12 cellular contexts compared by ENCODE assay signal in genomic region chr6:137846772-137847313, GRCh38. TPM values are rescaled to one million over a fixed set of nuclear protein-coding genes. Genes with fewer than 3 reads are reported as not detected.
DNase-seq lines count a peak whose midpoint lies in the region; ATAC-seq lines count a peak whose summit lies in the region.
"Had no signal": no experiment of that assay in that cellular context is flagged by ENCODE, and none has a peak within 500 bp of the region (broad histone marks: within the 10 kb centered on the region; RNA-seq: fewer than 3 reads in every experiment).

No MANE protein-coding gene starts in this region.

- no peaks in the 10 kb centered on the region for H3K36me3 ChIP-seq in aorta (ENCODE audit: control insufficient read depth in 1 of 2, insufficient read depth in 2 of 2, low read length in 1 of 2)
- H3K36me3 ChIP-seq: prostate gland had no signal

- peaks cover 0 to 10% (median 8%) of the 10 kb centered on the region in 3 donors for H3K36me3 Mint-ChIP-seq in naive thymus-derived CD8-positive, alpha-beta T cell

- H3K27ac ChIP-seq in aorta (ENCODE audit: low read depth in 1 of 2, low read length in 2 of 2): no peak overlapping the region
- H3K27ac ChIP-seq: A549, prostate gland had no signal

- H3K27me3 Mint-ChIP-seq in stimulated activated naive CD8-positive, alpha-beta T cell treated with anti-CD3 and anti-CD28 coated beads, Interleukin-15, amount 100 ng/mL, for 72 hours: no peaks in the 10 kb centered on the region
- H3K27me3 Mint-ChIP-seq in naive thymus-derived CD8-positive, alpha-beta T cell: no peaks in the 10 kb centered on the region

- no peaks in the 10 kb centered on the region for H3K27me3 ChIP-seq in aorta (ENCODE audit: control insufficient read depth in 1 of 2, insufficient read depth in 2 of 2, low read length in 1 of 2)

- peak; percentile 22 for DNase-seq in stimulated activated naive CD8-positive, alpha-beta T cell treated with anti-CD3 and anti-CD28 coated beads, Interleukin-15, Interleukin-2, amounts not matched to agents 100 U/mL and 50 U/mL, for 24 hours
- no peak for DNase-seq in stimulated activated naive CD8-positive, alpha-beta T cell treated with anti-CD3 and anti-CD28 coated beads, Interleukin-15, amount 100 ng/mL, for 72 hours
- peak; percentile 97 for DNase-seq in NOMO-1 (lab: John Stamatoyannopoulos, UW; ENCODE audit: unreplicated experiment in 2 of 2)
- DNase-seq in hippocampal formation (lab: John Stamatoyannopoulos, UW): peak; percentile 42 to 54
- peak in 1 of 2 donors; percentile 88 for DNase-seq in aorta
- no peak for DNase-seq in naive thymus-derived CD8-positive, alpha-beta T cell
- no peak for DNase-seq in COR-L47 (lab: John Stamatoyannopoulos, UW)
- no peak for DNase-seq in NCI-H1417 (lab: John Stamatoyannopoulos, UW)
- DNase-seq: NCI-H526; stimulated activated CD8-positive, alpha-beta memory T cell treated with anti-CD3 and anti-CD28 coated beads, Interleukin-4, amount 100 ng/mL, for 48 hours had no signal

- peaks cover 2% of the 10 kb centered on the region for H3K9me3 ChIP-seq in aorta (ENCODE audit: control insufficient read depth, low read length)
- H3K9me3 ChIP-seq: A549, prostate gland had no signal

- H3K4me1 Mint-ChIP-seq in stimulated activated naive CD8-positive, alpha-beta T cell treated with anti-CD3 and anti-CD28 coated beads, Interleukin-15, amount 100 ng/mL, for 72 hours: peaks cover 19% of the 10 kb centered on the region
- H3K4me1 Mint-ChIP-seq in naive thymus-derived CD8-positive, alpha-beta T cell: peaks cover 0 to 1% (median 0%) of the 10 kb centered on the region in 4 donors

- H3K27ac Mint-ChIP-seq in stimulated activated naive CD8-positive, alpha-beta T cell treated with anti-CD3 and anti-CD28 coated beads, Interleukin-15, amount 100 ng/mL, for 72 hours: no peak overlapping the region
- no peak overlapping the region for H3K27ac Mint-ChIP-seq in naive thymus-derived CD8-positive, alpha-beta T cell

- 90 to 92% methylated on average over 7 of the region's 7 CpGs for WGBS in aorta, 2 donors

- POLR2A ChIA-PET in naive thymus-derived CD8-positive, alpha-beta T cell (lab: Charles Lee): no interaction called here

- H3K9me3 Mint-ChIP-seq in stimulated activated naive CD8-positive, alpha-beta T cell treated with anti-CD3 and anti-CD28 coated beads, Interleukin-15, amount 100 ng/mL, for 72 hours: peaks cover 17 to 21% of the 10 kb centered on the region in 2 donors
- H3K9me3 Mint-ChIP-seq in naive thymus-derived CD8-positive, alpha-beta T cell: peaks cover 0 to 6% (median 0%) of the 10 kb centered on the region in 9 donors

- peak; percentile 8 for ATAC-seq in stimulated activated naive CD8-positive, alpha-beta T cell treated with anti-CD3 and anti-CD28 coated beads, Interleukin-15, Interleukin-2, amounts not matched to agents 100 U/mL and 50 U/mL, for 24 hours
- ATAC-seq in stimulated activated naive CD8-positive, alpha-beta T cell treated with anti-CD3 and anti-CD28 coated beads, Interleukin-15, amount 100 ng/mL, for 72 hours: no peak
- ATAC-seq in aorta (ENCODE audit: low FRiP score): peak; percentile 36
- ATAC-seq in naive thymus-derived CD8-positive, alpha-beta T cell: no peak
- ATAC-seq: A549 had no signal

- no peak overlapping the region for H3K4me3 Mint-ChIP-seq in stimulated activated naive CD8-positive, alpha-beta T cell treated with anti-CD3 and anti-CD28 coated beads, Interleukin-15, amount 100 ng/mL, for 72 hours
- H3K4me3 Mint-ChIP-seq in naive thymus-derived CD8-positive, alpha-beta T cell: no peak overlapping the region

- H3K4me1 ChIP-seq in aorta (ENCODE audit: control insufficient read depth in 1 of 2, insufficient read depth in 2 of 2, low read length in 2 of 2): no peaks in the 10 kb centered on the region
- H3K4me1 ChIP-seq: prostate gland had no signal

- intact Hi-C loops in aorta (cut with DNase I): no loop called here

- H3K4me3 ChIP-seq in aorta (ENCODE audit: low read length in 2 of 2): no peak overlapping the region
- H3K4me3 ChIP-seq: A549, prostate gland had no signal

RNA-seq across cellular contexts. Expression of gene TNFAIP3, which starts 20.2 kb away (rescaled TPM):
- 10 to 100 TPM; 22.0 to 40.2 TPM for total RNA-seq in aorta
- 1 to 10 TPM; 4.9 to 5.6 TPM for polyA plus RNA-seq in aorta
- 100 to 1,000 TPM; 108 to 114 TPM for total RNA-seq in naive thymus-derived CD8-positive, alpha-beta T cell
- 100 to 1,000 TPM in 1 of 3 donors, 10 to 100 TPM in 2; 61.5 to 139 (median 84.3) TPM for polyA plus RNA-seq in naive thymus-derived CD8-positive, alpha-beta T cell

Comparison
In these comparisons a context has a peak if more than half of its experiments do, and no peak if none do; other contexts are left out.
1. ATAC-seq: peak in stimulated activated naive CD8-positive, alpha-beta T cell treated with anti-CD3 and anti-CD28 coated beads, Interleukin-15, Interleukin-2, amounts not matched to agents 100 U/mL and 50 U/mL, for 24 hours (single experiment) and aorta (single experiment); none in stimulated activated naive CD8-positive, alpha-beta T cell treated with anti-CD3 and anti-CD28 coated beads, Interleukin-15, amount 100 ng/mL, for 72 hours (single experiment) and naive thymus-derived CD8-positive, alpha-beta T cell (0 of 2).
2. DNase-seq: peak in stimulated activated naive CD8-positive, alpha-beta T cell treated with anti-CD3 and anti-CD28 coated beads, Interleukin-15, Interleukin-2, amounts not matched to agents 100 U/mL and 50 U/mL, for 24 hours (single experiment), NOMO-1 (2 of 2) and hippocampal formation (2 of 2); none in stimulated activated naive CD8-positive, alpha-beta T cell treated with anti-CD3 and anti-CD28 coated beads, Interleukin-15, amount 100 ng/mL, for 72 hours (0 of 2), naive thymus-derived CD8-positive, alpha-beta T cell (0 of 10), COR-L47 (single experiment) and NCI-H1417 (0 of 3).